In the genomic region with DNA sequence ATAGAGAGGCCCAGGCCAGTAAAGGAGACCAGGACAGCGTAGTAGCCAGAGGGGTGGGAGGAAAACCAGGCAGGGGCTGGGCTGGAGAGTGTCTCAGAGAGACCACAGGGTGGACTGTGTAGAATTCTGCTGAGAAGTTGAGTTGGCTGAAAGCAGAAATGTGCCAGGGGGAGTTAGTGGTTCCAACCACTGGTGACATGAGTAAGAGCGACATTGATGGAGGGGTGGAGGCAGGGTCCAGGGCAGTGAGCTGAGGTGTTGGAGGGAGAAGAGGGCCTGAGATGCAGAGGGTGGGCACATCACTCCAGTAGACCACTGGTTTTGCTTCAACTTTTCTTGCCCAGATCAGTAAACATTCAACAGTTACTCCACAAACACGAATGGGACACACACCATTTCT, we compare ENCODE assay signal across 30 cellular contexts.
"Had no signal": no experiment of that assay in that cellular context is flagged by ENCODE, and none has a peak within 500 bp of the region (broad histone marks: within the 10 kb centered on the region; RNA-seq: fewer than 3 reads in every experiment).

No MANE protein-coding gene starts in this region.

- H3K27me3 ChIP-seq: hepatocyte, left lung, neural progenitor cell, stomach, tibial artery, uterus had no signal

- ATAC-seq: left colon; left lung; lower lobe of right lung; natural killer cell; psoas muscle; right lobe of liver; stimulated activated naive B cell treated with anti-CD40 and anti-IgM and Interleukin-4, amounts not matched to agents 10 μg/mL and 1 μg/mL and 100 μg/mL, for 72 hours; stimulated activated naive CD8-positive, alpha-beta T cell treated with anti-CD3 and anti-CD28 coated beads, Interleukin-15, Interleukin-2, amounts not matched to agents 100 U/mL and 50 U/mL, for 24 hours had no signal

- H3K27ac Mint-ChIP-seq: mesothelial cell of epicardium; naive B cell; natural killer cell; nephron progenitor cell; neural progenitor cell; stimulated activated naive B cell treated with anti-CD40 and anti-IgM and Interleukin-4, amounts not matched to agents 10 μg/mL and 1 μg/mL and 100 μg/mL, for 72 hours had no signal

- H3K36me3 Mint-ChIP-seq: natural killer cell had no signal

- H3K4me1 Mint-ChIP-seq: naive B cell; nephron progenitor cell; neural progenitor cell; stimulated activated naive B cell treated with anti-CD40 and anti-IgM and Interleukin-4, amounts not matched to agents 10 μg/mL and 1 μg/mL and 100 μg/mL, for 72 hours had no signal

- H3K9me3 ChIP-seq: left lung, lower lobe of right lung, neutrophil, psoas muscle, right lobe of liver, stomach, thoracic aorta, tibial artery, uterus had no signal

- H3K4me3 Mint-ChIP-seq: mesothelial cell of epicardium; natural killer cell; nephron progenitor cell; neural progenitor cell; stimulated activated naive B cell treated with anti-CD40 and anti-IgM and Interleukin-4, amounts not matched to agents 10 μg/mL and 1 μg/mL and 100 μg/mL, for 72 hours had no signal

- H3K4me1 ChIP-seq: neural progenitor cell, parathyroid adenoma, psoas muscle, right lobe of liver, tibial artery, uterus had no signal

- H3K4me3 ChIP-seq: hepatocyte, left lung, lower lobe of right lung, neural progenitor cell, psoas muscle, right lobe of liver, smooth muscle cell, stomach, thoracic aorta, tibial artery, uterus had no signal

- H3K27ac ChIP-seq: hepatocyte, left lung, lower lobe of right lung, neural progenitor cell, neutrophil, parathyroid adenoma, psoas muscle, right lobe of liver, stomach, thoracic aorta, tibial artery, uterus had no signal

- FAIRE-seq: keratinocyte had no signal

- DNase-seq: kidney glomerular epithelial cell; left colon; left lung; lower lobe of right lung; mammary epithelial cell; mesenchymal stem cell; naive B cell; natural killer cell; nephron progenitor cell; occipital lobe; psoas muscle; right lobe of liver; stimulated activated CD4-positive, alpha-beta T cell treated with anti-CD3 and anti-CD28 coated beads, Interleukin-12 subunit alpha, Interleukin-12 subunit beta, amount 100 ng/mL, for 4 hours; stimulated activated CD4-positive, alpha-beta T cell treated with anti-CD3 and anti-CD28 coated beads, Interleukin-15, amount 100 ng/mL, for 24 hours; stimulated activated CD4-positive, alpha-beta T cell treated with anti-CD3 and anti-CD28 coated beads, Interleukin-2, amount 100 ng/mL, for 24 hours; stimulated activated CD4-positive, alpha-beta T cell treated with anti-CD3 and anti-CD28 coated beads, Interleukin-4, amount 100 ng/mL, for 1 hour; stimulated activated naive B cell treated with anti-CD40 and anti-IgM and Interleukin-4, amounts not matched to agents 10 μg/mL and 1 μg/mL and 100 μg/mL, for 72 hours; stimulated activated naive CD8-positive, alpha-beta T cell treated with anti-CD3 and anti-CD28 coated beads, Interleukin-15, Interleukin-2, amounts not matched to agents 100 U/mL and 50 U/mL, for 24 hours; stomach; trophoblast cell had no signal

- H3K36me3 ChIP-seq: left lung, lower lobe of right lung, neural progenitor cell, neutrophil, right lobe of liver, stomach, thoracic aorta, tibial artery, uterus had no signal
